ENCODE assay signal across 8 cellular contexts in the genomic region with DNA sequence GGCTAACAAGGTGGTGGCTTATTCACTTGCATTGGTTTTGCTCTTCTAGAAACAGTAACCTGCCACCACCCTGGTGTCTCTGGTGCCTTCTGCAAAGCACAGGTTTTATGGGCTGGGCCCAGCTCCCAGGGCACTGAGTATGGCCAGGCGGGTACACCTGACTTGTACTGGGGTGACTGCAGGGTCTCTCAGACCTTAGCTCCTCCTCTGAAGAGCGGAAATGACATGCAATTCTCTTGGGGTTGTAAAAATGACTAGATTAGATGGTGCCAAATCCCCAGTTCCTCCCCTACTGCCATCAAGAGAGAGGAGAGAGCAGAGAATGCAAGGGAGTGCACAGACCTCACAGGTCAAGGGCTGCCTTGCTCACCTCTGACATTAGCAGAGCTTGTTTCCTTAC. TPM values are rescaled to one million over a fixed set of nuclear protein-coding genes. Genes with fewer than 3 reads are reported as not detected.
DNase-seq lines count a peak whose midpoint lies in the region; ATAC-seq lines count a peak whose summit lies in the region.

No MANE protein-coding gene starts in this region.

- peaks cover 69 to 97% (median 89%) of the 10 kb centered on the region in 4 donors for H3K4me1 Mint-ChIP-seq in CD4-positive, CD25-positive, alpha-beta regulatory T cell

- H3K36me3 Mint-ChIP-seq in CD4-positive, CD25-positive, alpha-beta regulatory T cell: peaks cover 26% of the 10 kb centered on the region

- ATAC-seq in CD4-positive, CD25-positive, alpha-beta regulatory T cell (ENCODE audit: low read depth in 2 of 2): peak; percentile 29 to 51
- ATAC-seq in HG03135 (IDR thresholded peaks at IDR 0.05; ENCODE audit: unreplicated experiment): peak; percentile 29

- H3K9me3 Mint-ChIP-seq in CD4-positive, CD25-positive, alpha-beta regulatory T cell: no peaks in the 10 kb centered on the region

- peak overlapping the region; percentile 92 for H3K27ac ChIP-seq in CD4-positive, CD25-positive, alpha-beta regulatory T cell (ENCODE audit: insufficient read depth, low read length, poor library complexity, severe bottlenecking)
- peak overlapping the region; percentile 95 for H3K27ac ChIP-seq in muscle layer of duodenum (ENCODE audit: low read length)

- H3K9me3 ChIP-seq in CD4-positive, CD25-positive, alpha-beta regulatory T cell (ENCODE audit: control insufficient read depth in 2 of 2, low read length in 2 of 2): no peaks in the 10 kb centered on the region
- H3K9me3 ChIP-seq in muscle layer of duodenum (ENCODE audit: control insufficient read depth in 1 of 2, low read length in 2 of 2): no peaks in the 10 kb centered on the region

- H3K27me3 ChIP-seq in CD4-positive, CD25-positive, alpha-beta regulatory T cell (ENCODE audit: control insufficient read depth, insufficient read depth, low read length): no peaks in the 10 kb centered on the region
- no peaks in the 10 kb centered on the region for H3K27me3 ChIP-seq in muscle layer of duodenum (ENCODE audit: low read depth, low read length)

- peak in 2 of 3 donors; percentile 44 to 60 for DNase-seq in CD4-positive, CD25-positive, alpha-beta regulatory T cell
- peak; percentile 38 for DNase-seq in activated gamma-delta T cell treated with anti-CD3 and anti-CD28 coated beads, Interleukin-2, amount 50 U/mL, for 16 hours (ENCODE audit: low read depth)
- DNase-seq in posterior cingulate gyrus (no peak), RPMI8226 (no peak), islet precursor cell (no peak), D341Med (ENCODE audit: low spot score) (no peak)

- peak overlapping the region; percentile 24 to 91 (median 68) for H3K4me3 Mint-ChIP-seq in CD4-positive, CD25-positive, alpha-beta regulatory T cell

- peaks cover 97% of the 10 kb centered on the region for H3K4me1 ChIP-seq in CD4-positive, CD25-positive, alpha-beta regulatory T cell (ENCODE audit: control insufficient read depth, insufficient read depth, low read length, poor library complexity, severe bottlenecking)
- H3K4me1 ChIP-seq in muscle layer of duodenum (ENCODE audit: control insufficient read depth in 1 of 2, insufficient read depth in 2 of 2, low read length in 2 of 2): peaks cover 44 to 50% of the 10 kb centered on the region in 2 donors

- peaks cover 8% of the 10 kb centered on the region for H3K36me3 ChIP-seq in CD4-positive, CD25-positive, alpha-beta regulatory T cell (ENCODE audit: control insufficient read depth, insufficient read depth, low read length)
- H3K36me3 ChIP-seq in muscle layer of duodenum (ENCODE audit: control insufficient read depth in 1 of 2, insufficient read depth in 2 of 2, low read length in 2 of 2): peaks cover 0 to 5% of the 10 kb centered on the region in 2 donors

- H3K27me3 Mint-ChIP-seq in CD4-positive, CD25-positive, alpha-beta regulatory T cell: no peaks in the 10 kb centered on the region

- peak overlapping the region; percentile 61 for H3K4me3 ChIP-seq in CD4-positive, CD25-positive, alpha-beta regulatory T cell (ENCODE audit: low read depth, low read length)
- H3K4me3 ChIP-seq in muscle layer of duodenum (ENCODE audit: low read depth in 1 of 2, low read length in 2 of 2): no peak overlapping the region

- H3K27ac Mint-ChIP-seq in CD4-positive, CD25-positive, alpha-beta regulatory T cell: peak overlapping the region; percentile 85 to 99 (median 99)

- intact Hi-C loops in posterior cingulate gyrus (cut with DNase I): no loop called here

RNA-seq across cellular contexts. Expression of a gene that starts 14.7 kb away (rescaled TPM):
- total RNA-seq in CD4-positive, CD25-positive, alpha-beta regulatory T cell: 115 TPM
- 10 to 100 TPM; 55.3 to 94.3 (median 64.7) TPM for polyA plus RNA-seq in CD4-positive, CD25-positive, alpha-beta regulatory T cell

RNA-seq across cellular contexts. Expression of a gene that starts 41.7 kb away (rescaled TPM):
- 9.6 TPM for total RNA-seq in CD4-positive, CD25-positive, alpha-beta regulatory T cell
- polyA plus RNA-seq in CD4-positive, CD25-positive, alpha-beta regulatory T cell: 10 to 100 TPM in 3 of 4 donors, 1 to 10 TPM in 1; 8.3 to 13.5 (median 12.6) TPM

Comparison
In these comparisons a context has a peak if more than half of its experiments do, and no peak if none do; other contexts are left out.
1. DNase-seq: peak in CD4-positive, CD25-positive, alpha-beta regulatory T cell (2 of 3) and activated gamma-delta T cell treated with anti-CD3 and anti-CD28 coated beads, Interleukin-2, amount 50 U/mL, for 16 hours (single experiment); none in posterior cingulate gyrus (0 of 10), RPMI8226 (single experiment), islet precursor cell (single experiment) and D341Med (single experiment).